In genomic region chr10:127418536-127419168, GRCh38 we compare ENCODE assay signal across 25 cellular contexts.
"Had no signal": no experiment of that assay in that cellular context is flagged by ENCODE, and none has a peak within 500 bp of the region (broad histone marks: within the 10 kb centered on the region; RNA-seq: fewer than 3 reads in every experiment).

No MANE protein-coding gene starts in this region.

- H3K9me3 ChIP-seq: SJSA1 had no signal

- ATAC-seq: activated CD8-positive, alpha-beta memory T cell treated with anti-CD3 and anti-CD28 coated beads, Interleukin-2, amount 10 ng/mL, durations not matched to agents 7 days and 5 days; K562; Panc1; SK-N-SH treated with all-trans-retinoic acid at 6 μM for 48 hours had no signal

- H3K27me3 ChIP-seq: brain microvascular endothelial cell, cardiac muscle cell, SJSA1 had no signal

- H3K4me1 ChIP-seq: SJSA1 had no signal

- H3K27ac ChIP-seq: brain microvascular endothelial cell, cardiac muscle cell, SJSA1 had no signal

- DNase-seq: activated B cell treated with CpG ODN at 0.5 μM for 24 hours; activated CD4-positive, alpha-beta T cell treated with anti-CD3 and anti-CD28 coated beads for 1 hour; activated CD4-positive, alpha-beta T cell treated with anti-CD3 and anti-CD28 coated beads, Interleukin-2, amount 10 ng/mL, durations not matched to agents 24 days and 14 days; activated CD4-positive, alpha-beta T cell treated with anti-CD3 and anti-CD28 coated beads, Interleukin-2, amount 50 U/mL, for 48 hours; activated CD8-positive, alpha-beta memory T cell treated with anti-CD3 and anti-CD28 coated beads, Interleukin-2, amount 10 ng/mL, durations not matched to agents 7 days and 5 days; activated effector memory CD4-positive, alpha-beta T cell treated with Interleukin-2 at 50 U/mL for 16 hours; activated naive CD4-positive, alpha-beta T cell; activated T-cell treated with anti-CD3 and anti-CD28 coated beads, Interleukin-2, amount 50 U/mL, for 24 hours; brain microvascular endothelial cell; Kasumi-1; NCI-H1417; NCI-H1930; NCI-H2171; NCI-H2227 treated with DMSO at 0.1 percent for 48 hours; NCI-H446 treated with DMSO at 0.1 percent for 48 hours; NCI-H524 treated with DMSO at 0.1 percent for 48 hours; NCI-H82; RPMI8226; SHP77; SW 1271 had no signal

- H3K36me3 ChIP-seq: cardiac muscle cell had no signal

- FAIRE-seq: K562 had no signal

- H3K4me3 ChIP-seq: cardiac muscle cell, K562, SJSA1 had no signal
